Comparison of ENCODE assay signal across 6 cellular contexts in genomic region chrX:15098505-15098904, GRCh38.
"Had no signal": no experiment of that assay in that cellular context is flagged by ENCODE, and none has a peak within 500 bp of the region (broad histone marks: within the 10 kb centered on the region; RNA-seq: fewer than 3 reads in every experiment).

No MANE protein-coding gene starts in this region.

- H3K4me2 ChIP-seq: GM23338 had no signal

- ATAC-seq: GM23338, HepG2 had no signal

- H3K27ac ChIP-seq: HL-60 had no signal

- H3K4me1 Mint-ChIP-seq: GM23338, H9, IgD-negative memory B cell had no signal

- H3K9me3 Mint-ChIP-seq: GM23338 had no signal

- H3K27ac Mint-ChIP-seq: GM23338, H9, IgD-negative memory B cell had no signal

- DNase-seq: H9, HCEC 1CT had no signal

- H3K36me3 Mint-ChIP-seq: IgD-negative memory B cell had no signal

- H3K4me3 ChIP-seq: GM23338 had no signal

- H2AFZ ChIP-seq: GM23338 had no signal

- H3K4me3 Mint-ChIP-seq: GM23338, H9, IgD-negative memory B cell had no signal
